Comparison of ENCODE assay signal across 1 cellular context in genomic region chr19:41904118-41904870, GRCh38.
TF ChIP-seq lines count a peak whose summit lies in the region.

No MANE protein-coding gene starts in this region.

TF ChIP-seq in HepG2, 621 proteins besides CTCF, POLR2A, EP300 and RAD21 (continued from another document and continues in another):
- TF ChIP-seq ZNF335 (CRISPR knock-in tag; IDR thresholded peaks at IDR 0.05), result peak; percentile 56; the same call in 1 of the 2 replicates
- 0 out of 2 replicates have a peak, but pooled peaks have one; percentile 27 for TF ChIP-seq ZFY (CRISPR knock-in tag; IDR thresholded peaks at IDR 0.05)
- peak; percentile 60; the same call in 1 of the 2 replicates for TF ChIP-seq HDAC1 (CRISPR knock-in tag; IDR thresholded peaks at IDR 0.05)
- TF ChIP-seq KDM5B (CRISPR knock-in tag; IDR thresholded peaks at IDR 0.05; ENCODE audit: borderline replicate concordance), result no peak
- no peak for TF ChIP-seq TRIM24 (CRISPR knock-in tag; IDR thresholded peaks at IDR 0.05)
- TF ChIP-seq CEBPG (CRISPR knock-in tag; IDR thresholded peaks at IDR 0.05), result peak; percentile 70
- TF ChIP-seq ZNF10 (CRISPR knock-in tag; IDR thresholded peaks at IDR 0.05; ENCODE audit: borderline replicate concordance, low read depth), result no peak
- TF ChIP-seq NR2F2 (IDR thresholded peaks at IDR 0.05; ENCODE audit: borderline replicate concordance, low read depth), result no peak; the same call in 1 of the 2 replicates
- no peak for TF ChIP-seq ZNF704 (CRISPR knock-in tag; IDR thresholded peaks at IDR 0.05; ENCODE audit: borderline replicate concordance)
- no peak for TF ChIP-seq GRHL1 (CRISPR knock-in tag; conservative IDR thresholded peaks at IDR 0.05)
- no peak for TF ChIP-seq GATAD1 (CRISPR knock-in tag; IDR thresholded peaks at IDR 0.05)
- no peak for TF ChIP-seq ZNF143 (CRISPR knock-in tag; IDR thresholded peaks at IDR 0.05)
- TF ChIP-seq, protein P1, sequence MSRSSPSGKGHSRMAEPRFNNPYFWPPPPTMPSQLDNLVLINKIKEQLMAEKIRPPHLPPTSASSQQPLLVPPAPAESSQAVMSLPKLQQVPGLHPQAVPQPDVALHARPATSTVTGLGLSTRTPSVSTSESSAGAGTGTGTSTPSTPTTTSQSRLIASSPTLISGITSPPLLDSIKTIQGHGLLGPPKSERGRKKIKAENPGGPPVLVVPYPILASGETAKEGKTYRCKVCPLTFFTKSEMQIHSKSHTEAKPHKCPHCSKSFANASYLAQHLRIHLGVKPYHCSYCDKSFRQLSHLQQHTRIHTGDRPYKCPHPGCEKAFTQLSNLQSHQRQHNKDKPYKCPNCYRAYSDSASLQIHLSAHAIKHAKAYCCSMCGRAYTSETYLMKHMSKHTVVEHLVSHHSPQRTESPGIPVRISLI (CRISPR knock-in tag; IDR thresholded peaks at IDR 0.05; ENCODE audit: borderline replicate concordance), result no peak
- 0 out of 2 replicates have a peak, but pooled peaks have one; percentile 37 for TF ChIP-seq ZNF34 (CRISPR knock-in tag; IDR thresholded peaks at IDR 0.05; ENCODE audit: borderline replicate concordance)
- no peak for TF ChIP-seq ZNF513 (CRISPR knock-in tag; conservative IDR thresholded peaks at IDR 0.05)
- no peak for TF ChIP-seq PHB2 (IDR thresholded peaks at IDR 0.05; ENCODE audit: partially characterized antibody)
- TF ChIP-seq ZNF232 (CRISPR knock-in tag; IDR thresholded peaks at IDR 0.05; ENCODE audit: borderline replicate concordance), result no peak
- TF ChIP-seq SIX1 (CRISPR knock-in tag; IDR thresholded peaks at IDR 0.05; ENCODE audit: borderline replicate concordance), result no peak
- TF ChIP-seq MXI1 (IDR thresholded peaks at IDR 0.05; ENCODE audit: borderline replicate concordance, low read depth, low read length), result peak; percentile 55; the same call in 1 of the 3 replicates
- TF ChIP-seq, protein P2, sequence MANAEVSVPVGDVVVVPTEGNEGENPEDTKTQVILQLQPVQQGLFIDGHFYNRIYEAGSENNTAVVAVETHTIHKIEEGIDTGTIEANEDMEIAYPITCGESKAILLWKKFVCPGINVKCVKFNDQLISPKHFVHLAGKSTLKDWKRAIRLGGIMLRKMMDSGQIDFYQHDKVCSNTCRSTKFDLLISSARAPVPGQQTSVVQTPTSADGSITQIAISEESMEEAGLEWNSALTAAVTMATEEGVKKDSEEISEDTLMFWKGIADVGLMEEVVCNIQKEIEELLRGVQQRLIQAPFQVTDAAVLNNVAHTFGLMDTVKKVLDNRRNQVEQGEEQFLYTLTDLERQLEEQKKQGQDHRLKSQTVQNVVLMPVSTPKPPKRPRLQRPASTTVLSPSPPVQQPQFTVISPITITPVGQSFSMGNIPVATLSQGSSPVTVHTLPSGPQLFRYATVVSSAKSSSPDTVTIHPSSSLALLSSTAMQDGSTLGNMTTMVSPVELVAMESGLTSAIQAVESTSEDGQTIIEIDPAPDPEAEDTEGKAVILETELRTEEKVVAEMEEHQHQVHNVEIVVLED (CRISPR knock-in tag; IDR thresholded peaks at IDR 0.05; ENCODE audit: borderline replicate concordance), result peak; percentile 31; the same call in 1 of the 2 replicates
- TF ChIP-seq CC2D1A (CRISPR knock-in tag; IDR thresholded peaks at IDR 0.05), result no peak
- TF ChIP-seq IKZF4 (CRISPR knock-in tag; IDR thresholded peaks at IDR 0.05; ENCODE audit: borderline replicate concordance, low read depth, not compliant biosample characterization), result no peak
- TF ChIP-seq MED1 (CRISPR knock-in tag; IDR thresholded peaks at IDR 0.05), result peak; percentile 57; the same call in 1 of the 2 replicates
- no peak for TF ChIP-seq CAMTA2 (CRISPR knock-in tag; IDR thresholded peaks at IDR 0.05; ENCODE audit: borderline replicate concordance)
- TF ChIP-seq ZNF776 (CRISPR knock-in tag; IDR thresholded peaks at IDR 0.05), result no peak
- peak; percentile 62; the same call in 1 of the 2 replicates for TF ChIP-seq ELF1 (CRISPR knock-in tag; IDR thresholded peaks at IDR 0.05)
- TF ChIP-seq GABPA (IDR thresholded peaks at IDR 0.05; ENCODE audit: low read depth, low read length), result no peak
- TF ChIP-seq GABPA (CRISPR knock-in tag; IDR thresholded peaks at IDR 0.05; ENCODE audit: low read depth), result peak; percentile 66
- TF ChIP-seq ZNF18 (CRISPR knock-in tag; IDR thresholded peaks at IDR 0.05; ENCODE audit: insufficient replicate concordance), result no peak
- peak; percentile 82 for TF ChIP-seq PHF21A (CRISPR knock-in tag; IDR thresholded peaks at IDR 0.05)
- no peak for TF ChIP-seq ZNF670 (CRISPR knock-in tag; IDR thresholded peaks at IDR 0.05; ENCODE audit: borderline replicate concordance)
- no peak for TF ChIP-seq GATA4 (IDR thresholded peaks at IDR 0.05; ENCODE audit: borderline replicate concordance, low read depth)
- TF ChIP-seq REXO4 (CRISPR knock-in tag; IDR thresholded peaks at IDR 0.05; ENCODE audit: borderline replicate concordance), result no peak
- no peak for TF ChIP-seq RFXANK (CRISPR knock-in tag; IDR thresholded peaks at IDR 0.05)
- peak; percentile 83 for TF ChIP-seq SOX5 (CRISPR knock-in tag; IDR thresholded peaks at IDR 0.05; ENCODE audit: borderline replicate concordance)
- TF ChIP-seq IKZF5 (CRISPR knock-in tag; IDR thresholded peaks at IDR 0.05), result peak; percentile 64; the same call in 1 of the 2 replicates
- TF ChIP-seq ONECUT2 (CRISPR knock-in tag; IDR thresholded peaks at IDR 0.05), result no peak
- peak; percentile 61; the same call in 1 of the 2 replicates for TF ChIP-seq NR2F6 (IDR thresholded peaks at IDR 0.05)
- peak; percentile 39; the same call in 1 of the 2 replicates for TF ChIP-seq NR2F6 (CRISPR knock-in tag; IDR thresholded peaks at IDR 0.05)
- no peak for TF ChIP-seq CREB3 (CRISPR knock-in tag; IDR thresholded peaks at IDR 0.05)
- no peak for TF ChIP-seq SMC3 (IDR thresholded peaks at IDR 0.05; ENCODE audit: low read length)
- TF ChIP-seq ZUFSP (CRISPR knock-in tag; IDR thresholded peaks at IDR 0.05; ENCODE audit: borderline replicate concordance), result no peak
- TF ChIP-seq, protein P3, sequence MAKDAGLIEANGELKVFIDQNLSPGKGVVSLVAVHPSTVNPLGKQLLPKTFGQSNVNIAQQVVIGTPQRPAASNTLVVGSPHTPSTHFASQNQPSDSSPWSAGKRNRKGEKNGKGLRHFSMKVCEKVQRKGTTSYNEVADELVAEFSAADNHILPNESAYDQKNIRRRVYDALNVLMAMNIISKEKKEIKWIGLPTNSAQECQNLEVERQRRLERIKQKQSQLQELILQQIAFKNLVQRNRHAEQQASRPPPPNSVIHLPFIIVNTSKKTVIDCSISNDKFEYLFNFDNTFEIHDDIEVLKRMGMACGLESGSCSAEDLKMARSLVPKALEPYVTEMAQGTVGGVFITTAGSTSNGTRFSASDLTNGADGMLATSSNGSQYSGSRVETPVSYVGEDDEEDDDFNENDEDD (CRISPR knock-in tag; IDR thresholded peaks at IDR 0.05; ENCODE audit: borderline replicate concordance), result no peak
- no peak for TF ChIP-seq NR2F1 (CRISPR knock-in tag; IDR thresholded peaks at IDR 0.05)
- TF ChIP-seq NFE2L2 (IDR thresholded peaks at IDR 0.05; ENCODE audit: low read length), result no peak
- TF ChIP-seq, protein P4, sequence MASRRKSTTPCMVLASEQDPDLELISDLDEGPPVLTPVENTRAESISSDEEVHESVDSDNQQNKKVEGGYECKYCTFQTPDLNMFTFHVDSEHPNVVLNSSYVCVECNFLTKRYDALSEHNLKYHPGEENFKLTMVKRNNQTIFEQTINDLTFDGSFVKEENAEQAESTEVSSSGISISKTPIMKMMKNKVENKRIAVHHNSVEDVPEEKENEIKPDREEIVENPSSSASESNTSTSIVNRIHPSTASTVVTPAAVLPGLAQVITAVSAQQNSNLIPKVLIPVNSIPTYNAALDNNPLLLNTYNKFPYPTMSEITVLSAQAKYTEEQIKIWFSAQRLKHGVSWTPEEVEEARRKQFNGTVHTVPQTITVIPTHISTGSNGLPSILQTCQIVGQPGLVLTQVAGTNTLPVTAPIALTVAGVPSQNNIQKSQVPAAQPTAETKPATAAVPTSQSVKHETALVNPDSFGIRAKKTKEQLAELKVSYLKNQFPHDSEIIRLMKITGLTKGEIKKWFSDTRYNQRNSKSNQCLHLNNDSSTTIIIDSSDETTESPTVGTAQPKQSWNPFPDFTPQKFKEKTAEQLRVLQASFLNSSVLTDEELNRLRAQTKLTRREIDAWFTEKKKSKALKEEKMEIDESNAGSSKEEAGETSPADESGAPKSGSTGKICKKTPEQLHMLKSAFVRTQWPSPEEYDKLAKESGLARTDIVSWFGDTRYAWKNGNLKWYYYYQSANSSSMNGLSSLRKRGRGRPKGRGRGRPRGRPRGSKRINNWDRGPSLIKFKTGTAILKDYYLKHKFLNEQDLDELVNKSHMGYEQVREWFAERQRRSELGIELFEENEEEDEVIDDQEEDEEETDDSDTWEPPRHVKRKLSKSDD (CRISPR knock-in tag; IDR thresholded peaks at IDR 0.05; ENCODE audit: low read depth), result no peak
- TF ChIP-seq HOXD1 (CRISPR knock-in tag; IDR thresholded peaks at IDR 0.05), result no peak
- TF ChIP-seq RARG (CRISPR knock-in tag; IDR thresholded peaks at IDR 0.05; ENCODE audit: low read depth), result no peak
- no peak for TF ChIP-seq KLF13 (CRISPR knock-in tag; IDR thresholded peaks at IDR 0.05)
- no peak for TF ChIP-seq ZBTB38 (CRISPR knock-in tag; IDR thresholded peaks at IDR 0.05)
- no peak for TF ChIP-seq ZNF326 (CRISPR knock-in tag; IDR thresholded peaks at IDR 0.05; ENCODE audit: borderline replicate concordance)
